8 cellular contexts compared by ENCODE assay signal in genomic region chr1:149928388-149928724, GRCh38. TPM values are rescaled to one million over a fixed set of nuclear protein-coding genes. Genes with fewer than 3 reads are reported as not detected.
A peak's percentile ranks its signal among the peaks of the same experiment; 100 is the strongest.
DNase-seq lines count a peak whose midpoint lies in the region; ATAC-seq and TF ChIP-seq lines count a peak whose summit lies in the region.

No MANE protein-coding gene starts in this region.

- H3K9me3 ChIP-seq in Caco-2: no peaks in the 10 kb centered on the region
- no peaks in the 10 kb centered on the region for H3K9me3 ChIP-seq in OCI-LY7 (ENCODE audit: low read length)

- H3K36me3 ChIP-seq in Caco-2 (ENCODE audit: control insufficient read depth, insufficient read depth, low read length): peaks cover 2% of the 10 kb centered on the region; the same call in 1 of the 2 replicates
- H3K36me3 ChIP-seq in OCI-LY7 (ENCODE audit: insufficient read depth, low read length): peaks cover 37% of the 10 kb centered on the region

- no peaks in the 10 kb centered on the region for H3K27me3 Mint-ChIP-seq in Caco-2 (ENCODE audit: insufficient read depth, unreplicated experiment)
- peaks cover 17% of the 10 kb centered on the region for H3K27me3 Mint-ChIP-seq in endothelial cell (ENCODE audit: unreplicated experiment)
- no peaks in the 10 kb centered on the region for H3K27me3 Mint-ChIP-seq in osteocyte (ENCODE audit: unreplicated experiment)

- peak overlapping the region; percentile 94 for H3K27ac Mint-ChIP-seq in Caco-2 (ENCODE audit: unreplicated experiment)
- peak overlapping the region; percentile 96 for H3K27ac Mint-ChIP-seq in endothelial cell (ENCODE audit: unreplicated experiment)
- H3K27ac Mint-ChIP-seq in osteocyte (ENCODE audit: unreplicated experiment): peak overlapping the region; percentile 98

- H3K4me1 ChIP-seq in Caco-2: peaks cover 9% of the 10 kb centered on the region
- H3K4me1 ChIP-seq in OCI-LY7 (ENCODE audit: insufficient read depth, low read length, poor library complexity, severe bottlenecking): peaks cover 37% of the 10 kb centered on the region

- intact Hi-C loops in Caco-2 (cut with micrococcal nuclease; ENCODE audit: unreplicated experiment): loop anchor here (1.0 kb wide), 1 partner anchor 40 kb away; no protein-coding TSS in a partner anchor
- intact Hi-C loops in OCI-LY7 (cut with micrococcal nuclease; ENCODE audit: unreplicated experiment): no loop called here

- H3K9me2 ChIP-seq in OCI-LY7 (ENCODE audit: insufficient read depth, low read length): no peaks in the 10 kb centered on the region

- POLR2A ChIA-PET in Caco-2 (lab: Charles Lee): interaction anchor here (0.8 to 1.2 kb wide), 7 partner anchors 8 to 768 kb away, joined by 3 to 21 read pairs (median 4); partner anchors contain the start of genes GOLPH3L and MTMR11
- POLR2A ChIA-PET in OCI-LY7 (lab: Charles Lee): interaction anchor here (0.7 to 1.5 kb wide), 8 partner anchors 9 to 233 kb away, joined by 3 to 5 read pairs (median 3); a partner anchor contains a TSS

- H3K27me3 ChIP-seq in Caco-2 (replicated peaks; ENCODE audit: control insufficient read depth, insufficient read depth, low read length): no peaks in the 10 kb centered on the region

- no peak for ATAC-seq in GM18511 (IDR thresholded peaks at IDR 0.05; ENCODE audit: unreplicated experiment)
- ATAC-seq in HG02571 (IDR thresholded peaks at IDR 0.05; ENCODE audit: unreplicated experiment): no peak

- TF ChIP-seq CTCF in Caco-2 (IDR thresholded peaks at IDR 0.05; ENCODE audit: insufficient read depth in 1 of 2, low read depth in 1 of 2, low read length in 1 of 2, severe bottlenecking in 1 of 2, unreplicated experiment in 1 of 2) (no peak), OCI-LY7 (conservative IDR thresholded peaks at IDR 0.05; ENCODE audit: low read length) (no peak), endothelial cell (IDR thresholded peaks at IDR 0.05; ENCODE audit: unreplicated experiment) (no peak), osteocyte (IDR thresholded peaks at IDR 0.05) (no peak)

- no peaks in the 10 kb centered on the region for H3K9me3 Mint-ChIP-seq in Caco-2 (ENCODE audit: unreplicated experiment)
- H3K9me3 Mint-ChIP-seq in endothelial cell (ENCODE audit: unreplicated experiment): no peaks in the 10 kb centered on the region
- no peaks in the 10 kb centered on the region for H3K9me3 Mint-ChIP-seq in osteocyte (ENCODE audit: unreplicated experiment)

- CTCF ChIA-PET in Caco-2 (lab: Charles Lee) (interaction anchor here (0.7 to 1.6 kb wide), 5 partner anchors 9 to 259 kb away, joined by 3 to 5 read pairs (median 4); a partner anchor contains a TSS), OCI-LY7 (lab: Charles Lee; ENCODE audit: unreplicated experiment) (no interaction called here)

- H3K4me3 ChIP-seq in Caco-2 (ENCODE audit: low read depth, low read length) (peak overlapping the region; percentile 99), OCI-LY7 (ENCODE audit: low read depth, low read length, poor library complexity, severe bottlenecking) (peak overlapping the region; percentile 81)

- peak overlapping the region; percentile 89 for H3K27ac ChIP-seq in OCI-LY7 (ENCODE audit: low read depth, low read length, poor library complexity, severe bottlenecking)

- BruUV-seq in Caco-2 (replicated peaks; lab: Mats Ljungman, UMichigan): no TSS peak
- no TSS peak for BruUV-seq in OCI-LY7 (replicated peaks; lab: Mats Ljungman, UMichigan)

- H2AFZ ChIP-seq in OCI-LY7 (ENCODE audit: low read length): peak overlapping the region; percentile 67; the same call in 1 of the 2 replicates

- H3K36me3 Mint-ChIP-seq in Caco-2 (ENCODE audit: insufficient read depth, unreplicated experiment): peaks cover 52% of the 10 kb centered on the region
- peaks cover 58% of the 10 kb centered on the region for H3K36me3 Mint-ChIP-seq in endothelial cell (ENCODE audit: low read depth, unreplicated experiment)
- peaks cover 38% of the 10 kb centered on the region for H3K36me3 Mint-ChIP-seq in osteocyte (ENCODE audit: unreplicated experiment)

- H3K79me2 ChIP-seq in OCI-LY7 (ENCODE audit: insufficient read depth, low read depth, low read length): peaks cover 24% of the 10 kb centered on the region

- H4K20me1 ChIP-seq in OCI-LY7 (ENCODE audit: insufficient read depth, low read length): peaks cover 6% of the 10 kb centered on the region; the same call in 1 of the 2 replicates

- H3K4me3 Mint-ChIP-seq in Caco-2 (ENCODE audit: unreplicated experiment) (peak overlapping the region; percentile 91), endothelial cell (ENCODE audit: unreplicated experiment) (peak overlapping the region; percentile 99), osteocyte (ENCODE audit: unreplicated experiment) (peak overlapping the region; percentile 95)

- H3K4me2 ChIP-seq in OCI-LY7 (ENCODE audit: low read length): peak overlapping the region; percentile 93

- DNase-seq in Caco-2 (no peak), OCI-LY7 (ENCODE audit: low spot score) (no peak), endothelial cell (ENCODE audit: low spot score) (no peak), osteocyte (ENCODE audit: extremely low spot score, unreplicated experiment) (no peak), NCI-H82 treated with DMSO at 0.1 percent for 48 hours (lab: John Stamatoyannopoulos, UW; ENCODE audit: unreplicated experiment) (no peak), NCI-H446 treated with DMSO at 0.1 percent for 48 hours (lab: John Stamatoyannopoulos, UW) (no peak)

- H3K4me1 Mint-ChIP-seq in Caco-2 (ENCODE audit: low read depth, unreplicated experiment) (peaks cover 11% of the 10 kb centered on the region), endothelial cell (ENCODE audit: unreplicated experiment) (peaks cover 30% of the 10 kb centered on the region), osteocyte (ENCODE audit: unreplicated experiment) (peaks cover 36% of the 10 kb centered on the region)

RNA-seq across cellular contexts. Expression of gene SF3B4, which starts 0.8 kb away (rescaled TPM):
- total RNA-seq in Caco-2 (2022): 103 and 104 TPM in 2 replicates
- 16.7 and 18.0 TPM in 2 replicates for total RNA-seq in OCI-LY7 (2014; rRNA removed; shearing (Covaris generic))
- total RNA-seq in OCI-LY7 (2022): 64.6 and 70.4 TPM in 2 replicates
- total RNA-seq in endothelial cell (ENCODE audit: unreplicated experiment): 108 TPM
- total RNA-seq in osteocyte: 68.1 and 71.9 TPM in 2 replicates

RNA-seq across cellular contexts. Expression of gene MTMR11, which starts 8.3 kb away (rescaled TPM):
- total RNA-seq in Caco-2 (2022): 2.2 and 2.3 TPM in 2 replicates
- total RNA-seq in OCI-LY7 (2014; rRNA removed; shearing (Covaris generic)): 0.08 and 0.09 TPM in 2 replicates
- 0.24 TPM in 1 of 2 replicates, not detected in the other for total RNA-seq in OCI-LY7 (2022)
- total RNA-seq in endothelial cell (ENCODE audit: unreplicated experiment): 10.3 TPM
- total RNA-seq in osteocyte: 13.5 and 14.8 TPM in 2 replicates

RNA-seq across cellular contexts. Expression of gene SV2A, which starts 10.7 kb away (rescaled TPM):
- total RNA-seq in Caco-2 (2022): 4.7 TPM in 2 replicates
- 1.0 and 1.3 TPM in 2 replicates for total RNA-seq in OCI-LY7 (2014; rRNA removed; shearing (Covaris generic))
- 1.2 and 1.9 TPM in 2 replicates for total RNA-seq in OCI-LY7 (2022)
- 12.7 TPM for total RNA-seq in endothelial cell (ENCODE audit: unreplicated experiment)
- 16.7 and 16.9 TPM in 2 replicates for total RNA-seq in osteocyte

RNA-seq across cellular contexts. Expression of gene BOLA1, which starts 29.0 kb away (rescaled TPM):
- 22.7 and 22.9 TPM in 2 replicates for total RNA-seq in Caco-2 (2022)
- total RNA-seq in OCI-LY7 (2014; rRNA removed; shearing (Covaris generic)): 9.4 and 9.6 TPM in 2 replicates
- total RNA-seq in OCI-LY7 (2022): 9.4 and 10.2 TPM in 2 replicates
- 7.7 TPM for total RNA-seq in endothelial cell (ENCODE audit: unreplicated experiment)
- total RNA-seq in osteocyte: 12.9 and 13.7 TPM in 2 replicates
